ENCODE assay signal across 8 cellular contexts in the genomic region with DNA sequence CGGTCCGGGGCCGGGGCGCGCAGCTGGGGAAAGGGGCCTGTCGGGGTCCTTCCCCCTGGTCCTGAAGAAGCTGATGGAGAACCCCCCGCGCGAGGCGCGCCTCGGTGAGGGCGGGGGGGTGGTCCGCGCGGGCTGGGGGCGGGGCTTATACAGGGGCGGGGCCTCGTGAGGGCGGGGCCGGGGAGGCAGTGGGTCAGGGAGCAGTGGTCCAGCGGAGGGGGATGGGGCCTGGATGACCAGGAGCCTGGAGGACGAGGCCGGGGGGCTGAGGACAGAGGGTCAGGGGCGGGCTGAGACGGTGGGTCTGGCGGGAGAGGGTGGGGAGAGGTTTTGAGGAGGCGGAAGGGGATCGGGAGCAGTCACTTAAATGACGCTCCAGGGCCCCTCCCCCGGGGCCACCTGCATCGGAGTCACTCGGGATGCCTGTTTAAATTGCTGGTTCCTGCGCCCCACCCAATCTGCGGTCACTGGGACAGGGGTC. TPM values are rescaled to one million over a fixed set of nuclear protein-coding genes. Genes with fewer than 3 reads are reported as not detected.
A peak's percentile ranks its signal among the peaks of the same experiment; 100 is the strongest.
DNase-seq lines count a peak whose midpoint lies in the region; ATAC-seq and TF ChIP-seq lines count a peak whose summit lies in the region.

No MANE protein-coding gene starts in this region.

- no peaks in the 10 kb centered on the region for H3K27me3 ChIP-seq in stomach smooth muscle (ENCODE audit: control insufficient read depth in 1 of 2, insufficient read depth in 2 of 2, low read length in 2 of 2)

- H3K9me3 ChIP-seq in stomach smooth muscle (ENCODE audit: control insufficient read depth in 2 of 2, low read length in 2 of 2): no peaks in the 10 kb centered on the region

- no peaks in the 10 kb centered on the region for H3K9me3 Mint-ChIP-seq in activated T-helper 17 cell treated with anti-CD3 and anti-CD28 coated beads, Interleukin-2, amount 50 U/mL, for 72 hours
- H3K9me3 Mint-ChIP-seq in nephron progenitor cell: no peaks in the 10 kb centered on the region

- no peaks in the 10 kb centered on the region for H3K27me3 Mint-ChIP-seq in activated T-helper 17 cell treated with anti-CD3 and anti-CD28 coated beads, Interleukin-2, amount 50 U/mL, for 72 hours
- H3K27me3 Mint-ChIP-seq in nephron progenitor cell (ENCODE audit: low read depth, poor library complexity): peaks cover 9% of the 10 kb centered on the region

- peaks cover 2% of the 10 kb centered on the region in 2 donors for H3K36me3 ChIP-seq in stomach smooth muscle (ENCODE audit: control insufficient read depth in 2 of 2, insufficient read depth in 2 of 2, low read length in 2 of 2)

- peak overlapping the region; percentile 87 to 88 for H3K4me3 ChIP-seq in stomach smooth muscle (ENCODE audit: low read length in 2 of 2)

- no peaks in the 10 kb centered on the region for H3K4me1 Mint-ChIP-seq in activated T-helper 17 cell treated with anti-CD3 and anti-CD28 coated beads, Interleukin-2, amount 50 U/mL, for 72 hours
- peaks cover 38% of the 10 kb centered on the region for H3K4me1 Mint-ChIP-seq in nephron progenitor cell

- ATAC-seq in HG02642 (IDR thresholded peaks at IDR 0.05; ENCODE audit: poor library complexity, unreplicated experiment): peak; percentile 35
- ATAC-seq in activated T-helper 17 cell treated with anti-CD3 and anti-CD28 coated beads, Interleukin-2, amount 50 U/mL, for 72 hours (replicated peaks): peak; percentile 51

- H3K4me3 Mint-ChIP-seq in activated T-helper 17 cell treated with anti-CD3 and anti-CD28 coated beads, Interleukin-2, amount 50 U/mL, for 72 hours: peak overlapping the region; percentile 86
- peak overlapping the region; percentile 81 for H3K4me3 Mint-ChIP-seq in nephron progenitor cell

- peak overlapping the region; percentile 96 for H3K27ac Mint-ChIP-seq in activated T-helper 17 cell treated with anti-CD3 and anti-CD28 coated beads, Interleukin-2, amount 50 U/mL, for 72 hours
- no peak overlapping the region for H3K27ac Mint-ChIP-seq in nephron progenitor cell

- no peak for TF ChIP-seq CTCF in nephron progenitor cell (IDR thresholded peaks at IDR 0.05)

- H3K9ac ChIP-seq in stomach smooth muscle (ENCODE audit: low read length in 2 of 2): peak overlapping the region; percentile 71 to 72

- H3K36me3 Mint-ChIP-seq in activated T-helper 17 cell treated with anti-CD3 and anti-CD28 coated beads, Interleukin-2, amount 50 U/mL, for 72 hours (ENCODE audit: low read depth): no peaks in the 10 kb centered on the region
- no peaks in the 10 kb centered on the region for H3K36me3 Mint-ChIP-seq in nephron progenitor cell (ENCODE audit: low read depth)

- DNase-seq in NCI-H1417 (lab: John Stamatoyannopoulos, UW) (peak; percentile 57 to 87 (median 73)), NCI-H1417 treated with DMSO at 0.1 percent for 48 hours (lab: John Stamatoyannopoulos, UW) (no peak), NCI-H82 (lab: John Stamatoyannopoulos, UW) (peak; percentile 81), fibroblast of peridontal ligament (ENCODE audit: extremely low read depth) (peak; percentile 39), nephron progenitor cell (peak; percentile 83)

- H3K27ac ChIP-seq in stomach smooth muscle (ENCODE audit: low read length): peak overlapping the region; percentile 97

- H3K4me1 ChIP-seq in stomach smooth muscle (ENCODE audit: control insufficient read depth, insufficient read depth, low read length): peaks cover 28% of the 10 kb centered on the region

RNA-seq across cellular contexts. Expression of a gene that starts 0.4 kb away (rescaled TPM):
- 1 to 10 TPM; 2.4 to 4.0 TPM for total RNA-seq in activated T-helper 17 cell treated with anti-CD3 and anti-CD28 coated beads, Interleukin-2, amount 50 U/mL, for 72 hours
